8 cellular contexts compared by ENCODE assay signal in genomic region chr7:100015232-100016208, GRCh38. TPM values are rescaled to one million over a fixed set of nuclear protein-coding genes. Genes with fewer than 3 reads are reported as not detected.
DNase-seq lines count a peak whose midpoint lies in the region; ATAC-seq and TF ChIP-seq lines count a peak whose summit lies in the region.

Gene ZKSCAN1 (plus strand): TSS chr7:100015596. CDS start chr7:100023507, 7,911 bp downstream.

- ATAC-seq in GM21526 (IDR thresholded peaks at IDR 0.05; ENCODE audit: low FRiP score, unreplicated experiment) (peak; percentile 84), mucosa of descending colon (peak; percentile 94)

- H3K4me3 ChIP-seq in mucosa of descending colon: peak within 1 kb of the TSS; percentile 98

- no peak for TF ChIP-seq CTCF in mucosa of descending colon (IDR thresholded peaks at IDR 0.05)

- no peaks in the 10 kb centered on the region for H3K36me3 ChIP-seq in mucosa of descending colon (ENCODE audit: low read depth)

- peaks cover 40% of the 10 kb centered on the region for H3K4me1 ChIP-seq in mucosa of descending colon (ENCODE audit: low read depth)

- no peaks in the 10 kb centered on the region for H3K9me3 ChIP-seq in mucosa of descending colon

- peak within 1 kb of the TSS; percentile 75 for H3K27ac ChIP-seq in epithelial cell of prostate

- peak; percentile 86 for DNase-seq in DMS 273 treated with DMSO at 0.1 percent for 48 hours (lab: John Stamatoyannopoulos, UW)
- DNase-seq in HuH-7.5 (ENCODE audit: low spot score): peak; percentile 88
- peak; percentile 97 for DNase-seq in OCI-M1 (lab: John Stamatoyannopoulos, UW)
- peak; percentile 71 for DNase-seq in activated T-cell treated with anti-CD3 and anti-CD28 coated beads for 4 hours
- peak; percentile 78 for DNase-seq in epithelial cell of prostate (ENCODE audit: low read depth, low spot score)
- peak; percentile 89 to 93 (median 89) for DNase-seq in mucosa of descending colon
- peak; percentile 61 to 63 for DNase-seq in stimulated activated CD8-positive, alpha-beta memory T cell treated with anti-CD3 and anti-CD28 coated beads, Interleukin-4, amount 100 ng/mL, for 1 hour (ENCODE audit: low read depth in 2 of 2, low spot score in 1 of 2)

- intact Hi-C loops in mucosa of descending colon (cut with DNase I, micrococcal nuclease): no loop called here

RNA-seq across cellular contexts. Expression of gene ZKSCAN1, which starts in this region (rescaled TPM):
- 100 to 1,000 TPM; 105 to 153 (median 129) TPM for total RNA-seq in mucosa of descending colon

Comparison
In these comparisons a context has a peak if more than half of its experiments do, and no peak if none do; other contexts are left out.
1. Peak in every context shown above with its lines: DNase-seq, ATAC-seq, H3K4me3 ChIP-seq and H3K27ac ChIP-seq.